In the genomic region with DNA sequence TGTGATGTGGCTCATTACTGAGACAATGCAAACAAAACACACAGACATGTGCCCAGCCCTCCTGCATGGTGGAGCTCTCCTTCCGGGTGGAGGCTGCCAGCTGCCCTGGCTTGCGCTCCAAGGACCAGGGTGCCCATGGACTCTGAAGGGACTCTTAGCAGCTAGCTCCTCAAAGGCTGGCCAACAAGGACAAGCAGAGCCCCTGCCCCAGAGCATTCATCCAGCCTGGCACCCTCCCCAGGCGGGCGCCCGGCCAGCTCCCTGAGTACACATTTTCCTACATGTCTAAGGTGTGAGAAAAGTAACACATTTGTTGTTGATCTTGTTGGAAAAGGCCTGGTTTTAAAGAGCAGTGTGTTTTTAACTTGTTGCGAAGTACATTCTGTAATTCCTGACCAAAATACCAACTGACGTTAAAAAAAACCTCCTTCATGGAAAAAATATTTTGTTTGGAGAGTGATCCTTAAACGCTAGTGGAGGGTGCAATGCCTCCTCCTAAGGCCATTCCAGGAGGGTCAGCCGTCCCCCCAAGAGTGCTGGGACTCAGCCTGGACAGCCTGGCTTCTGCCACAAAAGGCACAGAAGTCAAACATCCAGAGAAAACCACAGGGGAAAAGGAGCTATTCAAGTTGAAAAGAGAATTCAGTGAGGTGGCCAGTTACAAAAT, we compare ENCODE assay signal across 8 cellular contexts.
DNase-seq lines count a peak whose midpoint lies in the region; ATAC-seq, FAIRE-seq and TF ChIP-seq lines count a peak whose summit lies in the region.

No MANE protein-coding gene starts in this region.

- H3K9ac ChIP-seq in astrocyte (ENCODE audit: low read length): no peak overlapping the region

- POLR2A ChIA-PET in activated CD4-positive, alpha-beta T cell treated with anti-CD3 and anti-CD28 coated beads for 36 hours (lab: Charles Lee): no interaction called here

- ATAC-seq in heart left ventricle: peak; percentile 56 to 75 (median 62)
- no peak for ATAC-seq in activated CD4-positive, alpha-beta T cell treated with anti-CD3 and anti-CD28 coated beads for 36 hours

- peak overlapping the region; percentile 11 for H3K4me2 ChIP-seq in astrocyte (ENCODE audit: low read length)

- intact Hi-C loops in Calu3 (cut with micrococcal nuclease; ENCODE audit: unreplicated experiment) (loop anchor here (10.0 kb wide), 1 partner anchor 205 kb away; a partner anchor contains a TSS), heart left ventricle (cut with DNase I) (loop anchor here in 3 of 10 donors (1.0 to 5.0 kb wide), 3 partner anchors 17 to 86 kb away; no protein-coding TSS in a partner anchor), prostate gland (cut with DNase I) (loop anchor here (1.0 kb wide), 1 partner anchor 86 kb away; no protein-coding TSS in a partner anchor)
- intact Hi-C loops in activated CD4-positive, alpha-beta T cell treated with anti-CD3 and anti-CD28 coated beads for 36 hours (cut with DNase I, micrococcal nuclease): no loop called here

- no peaks in the 10 kb centered on the region for H3K79me2 ChIP-seq in astrocyte (ENCODE audit: insufficient read depth, low read length)

- H3K9me3 ChIP-seq in astrocyte (ENCODE audit: insufficient read depth, low read depth, low read length) (no peaks in the 10 kb centered on the region), heart left ventricle (no peaks in the 10 kb centered on the region), prostate gland (no peaks in the 10 kb centered on the region)

- H3K36me3 ChIP-seq in astrocyte (ENCODE audit: insufficient read depth, low read length) (no peaks in the 10 kb centered on the region), heart left ventricle (no peaks in the 10 kb centered on the region), prostate gland (no peaks in the 10 kb centered on the region)

- H3K27me3 Mint-ChIP-seq in Calu3 (ENCODE audit: unreplicated experiment): peaks cover 23% of the 10 kb centered on the region
- H3K27me3 Mint-ChIP-seq in astrocyte (ENCODE audit: low read depth, unreplicated experiment): peaks cover 25% of the 10 kb centered on the region
- peaks cover 5% of the 10 kb centered on the region for H3K27me3 Mint-ChIP-seq in endothelial cell (ENCODE audit: unreplicated experiment)
- peaks cover 25% of the 10 kb centered on the region for H3K27me3 Mint-ChIP-seq in activated CD4-positive, alpha-beta T cell treated with anti-CD3 and anti-CD28 coated beads for 36 hours

- DNase-seq in Calu3 (peak; percentile 62), astrocyte (ENCODE audit: low read depth) (peak; percentile 56), heart left ventricle (peak; percentile 63 to 88 (median 82)), prostate gland (ENCODE audit: low spot score) (peak; percentile 82), NAMALWA (ENCODE audit: low spot score) (no peak), endothelial cell (ENCODE audit: low spot score) (no peak)
- DNase-seq in activated CD4-positive, alpha-beta T cell treated with anti-CD3 and anti-CD28 coated beads, Interleukin-2, amount 50 U/mL, for 48 hours: no peak
- DNase-seq in activated CD4-positive, alpha-beta T cell treated with anti-CD3 and anti-CD28 coated beads for 36 hours: no peak

- H3K9me3 Mint-ChIP-seq in Calu3 (ENCODE audit: low read depth, unreplicated experiment): no peaks in the 10 kb centered on the region
- peaks cover under 1% of the 10 kb centered on the region for H3K9me3 Mint-ChIP-seq in astrocyte (ENCODE audit: unreplicated experiment)
- H3K9me3 Mint-ChIP-seq in endothelial cell (ENCODE audit: unreplicated experiment): no peaks in the 10 kb centered on the region
- H3K9me3 Mint-ChIP-seq in activated CD4-positive, alpha-beta T cell treated with anti-CD3 and anti-CD28 coated beads for 36 hours (ENCODE audit: low read depth): no peaks in the 10 kb centered on the region

- FAIRE-seq in astrocyte (lab: Jason Lieb, UNC): no peak

- H3K4me1 Mint-ChIP-seq in Calu3 (ENCODE audit: low read depth, unreplicated experiment): peaks cover 31% of the 10 kb centered on the region
- peaks cover 13% of the 10 kb centered on the region for H3K4me1 Mint-ChIP-seq in astrocyte (ENCODE audit: low read depth, unreplicated experiment)
- H3K4me1 Mint-ChIP-seq in endothelial cell (ENCODE audit: unreplicated experiment): peaks cover 6% of the 10 kb centered on the region
- no peaks in the 10 kb centered on the region for H3K4me1 Mint-ChIP-seq in activated CD4-positive, alpha-beta T cell treated with anti-CD3 and anti-CD28 coated beads for 36 hours

- TF ChIP-seq POLR2A in heart left ventricle (IDR thresholded peaks at IDR 0.05): no peak
- TF ChIP-seq POLR2A in prostate gland (IDR thresholded peaks at IDR 0.05): no peak

- TF ChIP-seq CTCF in Calu3 (IDR thresholded peaks at IDR 0.05; ENCODE audit: unreplicated experiment) (no peak), astrocyte (IDR thresholded peaks at IDR 0.05; ENCODE audit: insufficient read depth, low read depth, low read length) (no peak), heart left ventricle (IDR thresholded peaks at IDR 0.05) (no peak), prostate gland (IDR thresholded peaks at IDR 0.05) (no peak), endothelial cell (IDR thresholded peaks at IDR 0.05; ENCODE audit: unreplicated experiment) (no peak)

- H3K36me3 Mint-ChIP-seq in Calu3 (ENCODE audit: insufficient read depth, unreplicated experiment) (peaks cover 13% of the 10 kb centered on the region), astrocyte (ENCODE audit: low read depth, unreplicated experiment) (no peaks in the 10 kb centered on the region), endothelial cell (ENCODE audit: low read depth, unreplicated experiment) (no peaks in the 10 kb centered on the region)
- no peaks in the 10 kb centered on the region for H3K36me3 Mint-ChIP-seq in activated CD4-positive, alpha-beta T cell treated with anti-CD3 and anti-CD28 coated beads for 36 hours (ENCODE audit: low read depth)

- WGBS in heart left ventricle, 4 donors: 30 to 46% (median 35%) methylated on average over 8 to 9 of the region's 9 CpGs
- WGBS in prostate gland: 17% methylated on average over 9 of the region's 9 CpGs

- H3K4me1 ChIP-seq in astrocyte (ENCODE audit: insufficient read depth, low read length): peaks cover 24% of the 10 kb centered on the region
- H3K4me1 ChIP-seq in heart left ventricle: peaks cover 0 to 54% (median 23%) of the 10 kb centered on the region in 12 donors
- peaks cover 10% of the 10 kb centered on the region for H3K4me1 ChIP-seq in prostate gland (replicated peaks)

- no peak overlapping the region for H3K4me3 ChIP-seq in astrocyte (ENCODE audit: insufficient read depth, low read depth, low read length)
- no peak overlapping the region for H3K4me3 ChIP-seq in heart left ventricle
- H3K4me3 ChIP-seq in prostate gland: no peak overlapping the region

- CTCF ChIA-PET in Calu3 (lab: Charles Lee): interaction anchor here (0.5 to 1.7 kb wide), 3 partner anchors 17 to 130 kb away, joined by 3 read pairs; no protein-coding TSS in a partner anchor
- CTCF ChIA-PET in activated CD4-positive, alpha-beta T cell treated with anti-CD3 and anti-CD28 coated beads for 36 hours (lab: Charles Lee): no interaction called here

- no peaks in the 10 kb centered on the region for H4K20me1 ChIP-seq in astrocyte (ENCODE audit: insufficient read depth, low read length)

- H3K27me3 ChIP-seq in astrocyte (ENCODE audit: insufficient read depth, low read length): no peaks in the 10 kb centered on the region
- peaks cover 0 to 23% (median 0%) of the 10 kb centered on the region in 9 donors for H3K27me3 ChIP-seq in heart left ventricle
- no peaks in the 10 kb centered on the region for H3K27me3 ChIP-seq in prostate gland (replicated peaks; ENCODE audit: insufficient read depth)

- H3K4me3 Mint-ChIP-seq in Calu3 (ENCODE audit: low read depth, unreplicated experiment) (no peak overlapping the region), astrocyte (ENCODE audit: unreplicated experiment) (no peak overlapping the region), endothelial cell (ENCODE audit: unreplicated experiment) (no peak overlapping the region)
- H3K4me3 Mint-ChIP-seq in activated CD4-positive, alpha-beta T cell treated with anti-CD3 and anti-CD28 coated beads for 36 hours: no peak overlapping the region

- H3K27ac ChIP-seq in astrocyte (ENCODE audit: low read depth, low read length) (no peak overlapping the region), heart left ventricle (peak overlapping the region; percentile 71 to 93 (median 82)), prostate gland (peak overlapping the region; percentile 31 to 61)

- no TSS peak for BruUV-seq in Calu3 (replicated peaks; lab: Mats Ljungman, UMichigan)

- no peak overlapping the region for H2AFZ ChIP-seq in astrocyte (ENCODE audit: low read depth, low read length)

- H3K27ac Mint-ChIP-seq in Calu3 (ENCODE audit: unreplicated experiment) (no peak overlapping the region), astrocyte (ENCODE audit: unreplicated experiment) (no peak overlapping the region), endothelial cell (ENCODE audit: unreplicated experiment) (no peak overlapping the region)
- no peak overlapping the region for H3K27ac Mint-ChIP-seq in activated CD4-positive, alpha-beta T cell treated with anti-CD3 and anti-CD28 coated beads for 36 hours

Comparison
In these comparisons a context has a peak if more than half of its experiments do, and no peak if none do; other contexts are left out.
1. DNase-seq: peak in Calu3 (single experiment), astrocyte (single experiment), heart left ventricle (5 of 5) and prostate gland (single experiment); none in NAMALWA (single experiment), activated CD4-positive, alpha-beta T cell treated with anti-CD3 and anti-CD28 coated beads, Interleukin-2, amount 50 U/mL, for 48 hours (0 of 2), endothelial cell (single experiment) and activated CD4-positive, alpha-beta T cell treated with anti-CD3 and anti-CD28 coated beads for 36 hours (single experiment).
2. intact Hi-C loops: an anchor here in Calu3 (10.0 kb wide) and prostate gland (1.0 kb wide); none called in activated CD4-positive, alpha-beta T cell treated with anti-CD3 and anti-CD28 coated beads for 36 hours.